1 cellular context compared by ENCODE assay signal in the genomic region with DNA sequence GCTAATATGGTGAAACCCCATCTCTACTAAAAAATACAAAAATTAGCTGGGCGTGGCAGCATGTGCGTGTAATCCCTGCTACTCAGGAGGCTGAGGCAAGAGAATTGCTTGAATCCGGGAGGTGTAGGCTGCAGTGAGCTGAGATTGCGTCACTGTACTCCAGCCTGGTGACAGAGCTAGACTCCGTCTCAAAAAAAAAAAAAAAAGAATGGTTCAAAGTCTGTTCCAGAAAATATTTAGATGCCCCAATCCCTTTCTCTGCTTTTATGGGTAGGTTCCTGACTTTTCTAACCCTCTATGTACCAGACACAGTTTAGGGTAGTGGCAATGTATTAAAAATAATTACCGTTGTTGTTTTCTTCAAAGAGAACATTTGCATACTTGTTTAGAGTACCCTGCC.
TF ChIP-seq lines count a peak whose summit lies in the region.

No MANE protein-coding gene starts in this region.

TF ChIP-seq in HepG2, 621 proteins besides CTCF, POLR2A, EP300 and RAD21 (continued from another document and continues in another):
- TF ChIP-seq PCBP2 (optimal IDR thresholded peaks at IDR 0.05; ENCODE audit: low read depth, low read length, poor library complexity, severe bottlenecking) (no peak), GATAD2A (CRISPR knock-in tag; IDR thresholded peaks at IDR 0.05) (peak; percentile 86), HNRNPK (IDR thresholded peaks at IDR 0.05; ENCODE audit: low read depth, low read length, poor library complexity, severe bottlenecking) (no peak), SALL2 (CRISPR knock-in tag; IDR thresholded peaks at IDR 0.05) (no peak), NFIC (IDR thresholded peaks at IDR 0.05; ENCODE audit: low read length) (no peak), ZNF282 (IDR thresholded peaks at IDR 0.05; ENCODE audit: partially characterized antibody) (no peak), ISL2 (CRISPR knock-in tag; IDR thresholded peaks at IDR 0.05) (peak; percentile 73), NFE2L1 (CRISPR knock-in tag; IDR thresholded peaks at IDR 0.05; ENCODE audit: borderline replicate concordance) (no peak), GTF2F1 (IDR thresholded peaks at IDR 0.05; ENCODE audit: low read length) (no peak), ZNF616 (CRISPR knock-in tag; IDR thresholded peaks at IDR 0.05; ENCODE audit: low read depth) (no peak), ZNF552 (CRISPR knock-in tag; IDR thresholded peaks at IDR 0.05; ENCODE audit: borderline replicate concordance) (no peak), AGO1 (IDR thresholded peaks at IDR 0.05; ENCODE audit: low read depth, low read length, poor library complexity, severe bottlenecking) (no peak), ETV5 (CRISPR knock-in tag; IDR thresholded peaks at IDR 0.05; ENCODE audit: borderline replicate concordance) (no peak), IKZF4 (CRISPR knock-in tag; IDR thresholded peaks at IDR 0.05; ENCODE audit: borderline replicate concordance, low read depth, not compliant biosample characterization) (no peak), ZNF792 (CRISPR knock-in tag; IDR thresholded peaks at IDR 0.05) (0 out of 2 replicates have a peak, but pooled peaks have one; percentile 40), IRX3 (CRISPR knock-in tag; IDR thresholded peaks at IDR 0.05; ENCODE audit: borderline replicate concordance, low read depth) (no peak), ZNF567 (CRISPR knock-in tag; IDR thresholded peaks at IDR 0.05; ENCODE audit: borderline replicate concordance) (no peak), ZSCAN12 (CRISPR knock-in tag; IDR thresholded peaks at IDR 0.05) (no peak), CHCHD3 (CRISPR knock-in tag; IDR thresholded peaks at IDR 0.05) (no peak), CHD2 (IDR thresholded peaks at IDR 0.05; ENCODE audit: low read depth, low read length) (no peak), RAD51 (IDR thresholded peaks at IDR 0.05; ENCODE audit: borderline replicate concordance) (no peak), ZNF430 (CRISPR knock-in tag; IDR thresholded peaks at IDR 0.05) (no peak), ZBTB7B (CRISPR knock-in tag; IDR thresholded peaks at IDR 0.05) (no peak), KDM6A (CRISPR knock-in tag; IDR thresholded peaks at IDR 0.05; ENCODE audit: low read depth) (no peak), THAP11 (CRISPR knock-in tag; IDR thresholded peaks at IDR 0.05) (peak; percentile 30; the same call in 1 of the 2 replicates), ZNF501 (CRISPR knock-in tag; IDR thresholded peaks at IDR 0.05) (no peak), TAF1 (CRISPR knock-in tag; IDR thresholded peaks at IDR 0.05) (no peak)
- TF ChIP-seq, protein P1, sequence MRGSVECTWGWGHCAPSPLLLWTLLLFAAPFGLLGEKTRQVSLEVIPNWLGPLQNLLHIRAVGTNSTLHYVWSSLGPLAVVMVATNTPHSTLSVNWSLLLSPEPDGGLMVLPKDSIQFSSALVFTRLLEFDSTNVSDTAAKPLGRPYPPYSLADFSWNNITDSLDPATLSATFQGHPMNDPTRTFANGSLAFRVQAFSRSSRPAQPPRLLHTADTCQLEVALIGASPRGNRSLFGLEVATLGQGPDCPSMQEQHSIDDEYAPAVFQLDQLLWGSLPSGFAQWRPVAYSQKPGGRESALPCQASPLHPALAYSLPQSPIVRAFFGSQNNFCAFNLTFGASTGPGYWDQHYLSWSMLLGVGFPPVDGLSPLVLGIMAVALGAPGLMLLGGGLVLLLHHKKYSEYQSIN (CRISPR knock-in tag; IDR thresholded peaks at IDR 0.05; ENCODE audit: borderline replicate concordance): no peak
- TF ChIP-seq, protein P2, sequence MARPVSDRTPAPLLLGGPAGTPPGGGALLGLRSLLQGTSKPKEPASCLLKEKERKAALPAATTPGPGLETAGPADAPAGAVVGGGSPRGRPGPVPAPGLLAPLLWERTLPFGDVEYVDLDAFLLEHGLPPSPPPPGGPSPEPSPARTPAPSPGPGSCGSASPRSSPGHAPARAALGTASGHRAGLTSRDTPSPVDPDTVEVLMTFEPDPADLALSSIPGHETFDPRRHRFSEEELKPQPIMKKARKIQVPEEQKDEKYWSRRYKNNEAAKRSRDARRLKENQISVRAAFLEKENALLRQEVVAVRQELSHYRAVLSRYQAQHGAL (CRISPR knock-in tag; IDR thresholded peaks at IDR 0.05; ENCODE audit: not compliant biosample characterization): no peak
- TF ChIP-seq, protein P3, sequence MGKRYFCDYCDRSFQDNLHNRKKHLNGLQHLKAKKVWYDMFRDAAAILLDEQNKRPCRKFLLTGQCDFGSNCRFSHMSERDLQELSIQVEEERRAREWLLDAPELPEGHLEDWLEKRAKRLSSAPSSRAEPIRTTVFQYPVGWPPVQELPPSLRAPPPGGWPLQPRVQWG (CRISPR knock-in tag; IDR thresholded peaks at IDR 0.05; ENCODE audit: borderline replicate concordance, low read depth): no peak
- TF ChIP-seq, protein P4, sequence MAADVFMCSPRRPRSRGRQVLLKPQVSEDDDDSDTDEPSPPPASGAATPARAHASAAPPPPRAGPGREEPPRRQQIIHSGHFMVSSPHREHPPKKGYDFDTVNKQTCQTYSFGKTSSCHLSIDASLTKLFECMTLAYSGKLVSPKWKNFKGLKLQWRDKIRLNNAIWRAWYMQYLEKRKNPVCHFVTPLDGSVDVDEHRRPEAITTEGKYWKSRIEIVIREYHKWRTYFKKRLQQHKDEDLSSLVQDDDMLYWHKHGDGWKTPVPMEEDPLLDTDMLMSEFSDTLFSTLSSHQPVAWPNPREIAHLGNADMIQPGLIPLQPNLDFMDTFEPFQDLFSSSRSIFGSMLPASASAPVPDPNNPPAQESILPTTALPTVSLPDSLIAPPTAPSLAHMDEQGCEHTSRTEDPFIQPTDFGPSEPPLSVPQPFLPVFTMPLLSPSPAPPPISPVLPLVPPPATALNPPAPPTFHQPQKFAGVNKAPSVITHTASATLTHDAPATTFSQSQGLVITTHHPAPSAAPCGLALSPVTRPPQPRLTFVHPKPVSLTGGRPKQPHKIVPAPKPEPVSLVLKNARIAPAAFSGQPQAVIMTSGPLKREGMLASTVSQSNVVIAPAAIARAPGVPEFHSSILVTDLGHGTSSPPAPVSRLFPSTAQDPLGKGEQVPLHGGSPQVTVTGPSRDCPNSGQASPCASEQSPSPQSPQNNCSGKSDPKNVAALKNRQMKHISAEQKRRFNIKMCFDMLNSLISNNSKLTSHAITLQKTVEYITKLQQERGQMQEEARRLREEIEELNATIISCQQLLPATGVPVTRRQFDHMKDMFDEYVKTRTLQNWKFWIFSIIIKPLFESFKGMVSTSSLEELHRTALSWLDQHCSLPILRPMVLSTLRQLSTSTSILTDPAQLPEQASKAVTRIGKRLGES (CRISPR knock-in tag; IDR thresholded peaks at IDR 0.05; ENCODE audit: borderline replicate concordance): peak; percentile 64; the same call in 1 of the 2 replicates
- TF ChIP-seq, protein P5, sequence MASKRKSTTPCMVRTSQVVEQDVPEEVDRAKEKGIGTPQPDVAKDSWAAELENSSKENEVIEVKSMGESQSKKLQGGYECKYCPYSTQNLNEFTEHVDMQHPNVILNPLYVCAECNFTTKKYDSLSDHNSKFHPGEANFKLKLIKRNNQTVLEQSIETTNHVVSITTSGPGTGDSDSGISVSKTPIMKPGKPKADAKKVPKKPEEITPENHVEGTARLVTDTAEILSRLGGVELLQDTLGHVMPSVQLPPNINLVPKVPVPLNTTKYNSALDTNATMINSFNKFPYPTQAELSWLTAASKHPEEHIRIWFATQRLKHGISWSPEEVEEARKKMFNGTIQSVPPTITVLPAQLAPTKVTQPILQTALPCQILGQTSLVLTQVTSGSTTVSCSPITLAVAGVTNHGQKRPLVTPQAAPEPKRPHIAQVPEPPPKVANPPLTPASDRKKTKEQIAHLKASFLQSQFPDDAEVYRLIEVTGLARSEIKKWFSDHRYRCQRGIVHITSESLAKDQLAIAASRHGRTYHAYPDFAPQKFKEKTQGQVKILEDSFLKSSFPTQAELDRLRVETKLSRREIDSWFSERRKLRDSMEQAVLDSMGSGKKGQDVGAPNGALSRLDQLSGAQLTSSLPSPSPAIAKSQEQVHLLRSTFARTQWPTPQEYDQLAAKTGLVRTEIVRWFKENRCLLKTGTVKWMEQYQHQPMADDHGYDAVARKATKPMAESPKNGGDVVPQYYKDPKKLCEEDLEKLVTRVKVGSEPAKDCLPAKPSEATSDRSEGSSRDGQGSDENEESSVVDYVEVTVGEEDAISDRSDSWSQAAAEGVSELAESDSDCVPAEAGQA (IDR thresholded peaks at IDR 0.05; ENCODE audit: low read depth): 0 out of 2 replicates have a peak, but pooled peaks have one; percentile 53
- TF ChIP-seq, protein P5 (CRISPR knock-in tag; IDR thresholded peaks at IDR 0.05; ENCODE audit: borderline replicate concordance): no peak
- TF ChIP-seq, protein P6, sequence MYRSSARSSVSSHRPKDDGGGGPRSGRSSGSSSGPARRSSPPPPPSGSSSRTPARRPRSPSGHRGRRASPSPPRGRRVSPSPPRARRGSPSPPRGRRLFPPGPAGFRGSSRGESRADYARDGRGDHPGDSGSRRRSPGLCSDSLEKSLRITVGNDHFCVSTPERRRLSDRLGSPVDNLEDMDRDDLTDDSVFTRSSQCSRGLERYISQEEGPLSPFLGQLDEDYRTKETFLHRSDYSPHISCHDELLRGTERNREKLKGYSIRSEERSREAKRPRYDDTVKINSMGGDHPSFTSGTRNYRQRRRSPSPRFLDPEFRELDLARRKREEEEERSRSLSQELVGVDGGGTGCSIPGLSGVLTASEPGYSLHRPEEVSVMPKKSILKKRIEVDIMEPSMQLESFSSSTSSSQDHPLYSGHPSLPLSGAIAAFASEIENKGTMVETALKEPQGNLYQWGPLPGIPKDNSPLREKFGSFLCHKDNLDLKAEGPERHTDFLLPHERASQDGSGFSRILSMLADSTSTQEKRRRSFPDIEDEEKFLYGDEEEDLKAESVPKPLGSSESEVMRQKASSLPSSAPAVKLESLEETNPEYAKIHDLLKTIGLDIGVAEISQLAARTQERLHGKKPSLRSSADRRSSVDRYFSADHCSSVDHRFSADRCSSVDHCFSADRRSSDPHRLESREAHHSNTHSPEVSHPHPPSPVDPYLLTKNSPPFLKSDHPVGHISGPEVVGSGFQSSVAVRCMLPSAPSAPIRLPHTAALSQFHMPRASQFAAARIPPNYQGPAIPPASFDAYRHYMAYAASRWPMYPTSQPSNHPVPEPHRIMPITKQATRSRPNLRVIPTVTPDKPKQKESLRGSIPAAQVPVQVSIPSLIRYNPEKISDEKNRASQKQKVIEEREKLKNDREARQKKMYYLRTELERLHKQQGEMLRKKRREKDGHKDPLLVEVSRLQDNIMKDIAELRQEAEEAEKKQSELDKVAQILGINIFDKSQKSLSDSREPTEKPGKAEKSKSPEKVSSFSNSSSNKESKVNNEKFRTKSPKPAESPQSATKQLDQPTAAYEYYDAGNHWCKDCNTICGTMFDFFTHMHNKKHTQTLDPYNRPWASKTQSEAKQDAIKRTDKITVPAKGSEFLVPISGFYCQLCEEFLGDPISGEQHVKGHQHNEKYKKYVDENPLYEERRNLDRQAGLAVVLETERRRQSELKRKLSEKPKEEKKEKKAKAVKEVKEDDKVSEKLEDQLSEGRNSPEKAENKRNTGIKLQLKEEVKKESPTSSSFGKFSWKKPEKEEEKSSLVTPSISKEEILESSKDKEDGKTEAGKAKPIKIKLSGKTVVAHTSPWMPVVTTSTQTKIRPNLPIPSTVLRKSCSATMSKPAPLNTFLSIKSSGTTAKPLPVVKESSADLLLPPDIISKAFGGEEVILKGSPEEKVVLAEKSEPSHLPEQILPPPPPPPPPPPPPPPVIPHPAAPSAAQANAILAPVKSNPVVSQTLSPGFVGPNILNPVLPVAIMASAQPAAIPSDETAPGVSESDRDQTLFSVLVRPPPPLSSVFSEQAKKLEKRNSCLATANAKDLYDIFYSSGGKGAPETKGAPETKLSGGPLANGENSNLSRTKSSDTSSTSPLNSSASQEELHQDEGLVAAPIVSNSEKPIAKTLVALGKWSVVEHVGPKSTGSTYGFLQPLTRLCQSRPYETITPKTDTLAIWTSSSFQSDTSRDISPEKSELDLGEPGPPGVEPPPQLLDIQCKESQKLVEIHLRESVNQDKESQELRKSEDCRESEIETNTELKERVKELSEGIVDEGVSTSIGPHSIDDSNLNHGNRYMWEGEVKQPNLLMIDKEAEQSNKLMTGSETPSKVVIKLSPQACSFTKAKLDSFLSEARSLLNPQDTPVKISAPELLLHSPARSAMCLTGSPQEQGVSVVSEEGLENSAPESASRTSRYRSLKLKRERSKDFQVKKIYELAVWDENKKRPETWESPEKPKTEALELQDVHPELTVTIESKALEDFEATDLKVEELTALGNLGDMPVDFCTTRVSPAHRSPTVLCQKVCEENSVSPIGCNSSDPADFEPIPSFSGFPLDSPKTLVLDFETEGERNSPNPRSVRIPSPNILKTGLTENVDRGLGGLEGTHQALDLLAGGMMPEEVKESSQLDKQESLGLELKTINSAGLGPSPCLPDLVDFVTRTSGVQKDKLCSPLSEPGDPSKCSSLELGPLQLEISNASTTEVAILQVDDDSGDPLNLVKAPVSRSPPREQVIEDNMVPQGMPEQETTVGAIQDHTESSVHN (CRISPR knock-in tag; IDR thresholded peaks at IDR 0.05): no peak; the same call in 1 of the 2 replicates
